Comparison of ENCODE assay signal across 9 cellular contexts in the genomic region with DNA sequence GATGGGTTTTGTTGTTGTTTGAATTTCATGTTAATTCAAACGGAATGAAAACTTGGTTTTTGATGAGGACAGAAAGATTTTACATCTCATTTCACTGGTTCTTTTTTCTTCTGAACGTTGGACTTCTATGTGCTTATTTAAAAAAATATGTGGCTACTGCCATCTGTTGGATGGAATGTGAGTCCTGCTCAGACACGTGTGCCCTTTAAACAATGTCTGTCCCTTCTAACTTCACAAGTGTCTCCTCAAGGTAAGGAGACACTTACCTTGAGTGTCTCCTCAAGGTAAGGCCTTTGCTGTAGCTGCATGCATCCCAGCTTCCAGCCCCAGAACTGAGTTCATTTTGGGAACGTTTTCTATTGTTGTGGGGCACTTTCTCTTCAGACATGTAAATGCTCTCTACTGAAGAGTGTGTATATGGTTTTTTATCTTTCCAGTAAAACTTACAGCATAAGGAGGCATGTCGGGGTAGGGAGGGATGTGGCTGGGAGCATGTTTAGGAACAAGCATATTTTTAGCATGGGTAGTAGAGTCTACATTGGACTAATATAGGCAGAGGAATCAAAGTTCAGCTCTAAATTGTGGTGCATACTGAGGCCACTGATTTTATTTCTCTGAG.
DNase-seq lines count a peak whose midpoint lies in the region; ATAC-seq and TF ChIP-seq lines count a peak whose summit lies in the region.
"Had no signal": no experiment of that assay in that cellular context is flagged by ENCODE, and none has a peak within 500 bp of the region (broad histone marks: within the 10 kb centered on the region; RNA-seq: fewer than 3 reads in every experiment).

No MANE protein-coding gene starts in this region.

- H3K27ac Mint-ChIP-seq in type B pancreatic cell, result no peak overlapping the region
- H3K27ac Mint-ChIP-seq: IgD-negative memory B cell had no signal

- H3K4me3 Mint-ChIP-seq in type B pancreatic cell, result no peak overlapping the region
- H3K4me3 Mint-ChIP-seq: IgD-negative memory B cell had no signal

- no peaks in the 10 kb centered on the region for H3K9me3 ChIP-seq in HEK293 (ENCODE audit: control insufficient read depth, insufficient read depth, low read depth, low read length)

- no peak for TF ChIP-seq CTCF in HEK293 (tag by site-specific recombination; IDR thresholded peaks at IDR 0.05)
- peak; percentile 79 for TF ChIP-seq CTCF in VCaP (conservative IDR thresholded peaks at IDR 0.05)
- peak; percentile 76 for TF ChIP-seq CTCF in type B pancreatic cell (conservative IDR thresholded peaks at IDR 0.05)

- H3K36me3 ChIP-seq in HEK293 (ENCODE audit: control insufficient read depth in 2 of 2, insufficient read depth in 1 of 2, low read length in 2 of 2), result no peaks in the 10 kb centered on the region

- DNase-seq in CD1c-positive myeloid dendritic cell (ENCODE audit: extremely low spot score) (peak; percentile 22), iPS DF 19.7 (ENCODE audit: low read depth, low spot score) (peak; percentile 63), type B pancreatic cell (ENCODE audit: extremely low spot score, unreplicated experiment) (no peak), hepatic stellate cell (ENCODE audit: low spot score) (no peak)
- no peak for DNase-seq in activated CD4-positive, CD25-positive, alpha-beta regulatory T cell treated with anti-CD3 and anti-CD28 coated beads, Interleukin-2, amount 50 U/mL, for 72 hours

- H3K4me1 ChIP-seq in HEK293 (ENCODE audit: control insufficient read depth, insufficient read depth, low read length), result no peaks in the 10 kb centered on the region

- no peaks in the 10 kb centered on the region for H3K9me3 Mint-ChIP-seq in type B pancreatic cell

- H3K4me3 ChIP-seq in HEK293 (ENCODE audit: low read depth, low read length), result no peak overlapping the region

- POLR2A ChIA-PET in HEK293 (lab: Yijun Ruan, JAX), result no interaction called here

- no peaks in the 10 kb centered on the region for H3K4me1 Mint-ChIP-seq in type B pancreatic cell (ENCODE audit: unreplicated experiment)
- H3K4me1 Mint-ChIP-seq: IgD-negative memory B cell had no signal

- H3K27ac ChIP-seq in HEK293 (ENCODE audit: extremely low read depth, low read depth, low read length), result no peak overlapping the region
- H3K27ac ChIP-seq in VCaP, result no peak overlapping the region

- H3K27me3 Mint-ChIP-seq in type B pancreatic cell, result no peaks in the 10 kb centered on the region
- H3K27me3 Mint-ChIP-seq: IgD-negative memory B cell had no signal

- CTCF ChIA-PET in HEK293 (lab: Yijun Ruan, JAX), result interaction anchor here (0.7 to 1.5 kb wide), 3 partner anchors 14 to 513 kb away, joined by 3 read pairs; no protein-coding TSS in a partner anchor

- no peaks in the 10 kb centered on the region for H3K36me3 Mint-ChIP-seq in type B pancreatic cell
- H3K36me3 Mint-ChIP-seq: IgD-negative memory B cell had no signal

- ATAC-seq in HG02642 (IDR thresholded peaks at IDR 0.05; ENCODE audit: poor library complexity, unreplicated experiment), result no peak

TF ChIP-seq in HEK293, 187 proteins besides CTCF, POLR2A, EP300 and RAD21:
- TF ChIP-seq ZNF544 (tag by site-specific recombination; IDR thresholded peaks at IDR 0.05), result no peak
- peak; percentile 22; the same call in 1 of the 2 replicates for TF ChIP-seq ZNF654 (tag by site-specific recombination; IDR thresholded peaks at IDR 0.05; ENCODE audit: low read depth)

Comparison
In these comparisons a context has a peak if more than half of its experiments do, and no peak if none do; other contexts are left out.
1. DNase-seq: peak in CD1c-positive myeloid dendritic cell (single experiment) and iPS DF 19.7 (single experiment); none in type B pancreatic cell (single experiment), activated CD4-positive, CD25-positive, alpha-beta regulatory T cell treated with anti-CD3 and anti-CD28 coated beads, Interleukin-2, amount 50 U/mL, for 72 hours (single experiment) and hepatic stellate cell (single experiment).